In genomic region chr14:91282954-91283645, GRCh38 we compare ENCODE assay signal across 15 cellular contexts. TPM values are rescaled to one million over a fixed set of nuclear protein-coding genes. Genes with fewer than 3 reads are reported as not detected.
DNase-seq lines count a peak whose midpoint lies in the region; ATAC-seq and TF ChIP-seq lines count a peak whose summit lies in the region.
"Had no signal": no experiment of that assay in that cellular context is flagged by ENCODE, and none has a peak within 500 bp of the region (broad histone marks: within the 10 kb centered on the region; RNA-seq: fewer than 3 reads in every experiment).

No MANE protein-coding gene starts in this region.

- H3K4me1 Mint-ChIP-seq in activated naive CD4-positive, alpha-beta T cell treated with anti-CD3 and anti-CD28 coated beads, Interleukin-2, amount 10 ng/mL, durations not matched to agents 7 days and 5 days: peaks cover 19% of the 10 kb centered on the region
- H3K4me1 Mint-ChIP-seq in T-helper 17 cell: peaks cover 7% of the 10 kb centered on the region
- peaks cover 41 to 55% of the 10 kb centered on the region in 2 donors for H3K4me1 Mint-ChIP-seq in immature natural killer cell
- peaks cover 21% of the 10 kb centered on the region for H3K4me1 Mint-ChIP-seq in stimulated activated naive CD8-positive, alpha-beta T cell treated with anti-CD3 and anti-CD28 coated beads, Interleukin-15, amount 100 ng/mL, for 72 hours

- intact Hi-C loops in dorsolateral prefrontal cortex (cut with DNase I): no loop called here

- no peak overlapping the region for H3K27ac ChIP-seq in dorsolateral prefrontal cortex
- H3K27ac ChIP-seq: foreskin keratinocyte, upper lobe of left lung had no signal

- no peaks in the 10 kb centered on the region for H3K27me3 Mint-ChIP-seq in activated naive CD4-positive, alpha-beta T cell treated with anti-CD3 and anti-CD28 coated beads, Interleukin-2, amount 10 ng/mL, durations not matched to agents 7 days and 5 days
- no peaks in the 10 kb centered on the region for H3K27me3 Mint-ChIP-seq in T-helper 17 cell
- H3K27me3 Mint-ChIP-seq in immature natural killer cell (ENCODE audit: low read depth in 3 of 3): peaks cover 3 to 45% (median 28%) of the 10 kb centered on the region in 3 donors
- H3K27me3 Mint-ChIP-seq in stimulated activated naive CD8-positive, alpha-beta T cell treated with anti-CD3 and anti-CD28 coated beads, Interleukin-15, amount 100 ng/mL, for 72 hours: no peaks in the 10 kb centered on the region
- H3K27me3 Mint-ChIP-seq: memory B cell had no signal

- H3K27me3 ChIP-seq in dorsolateral prefrontal cortex: peaks cover 0 to 2% (median 0%) of the 10 kb centered on the region in 45 donors
- H3K27me3 ChIP-seq: foreskin keratinocyte, upper lobe of left lung had no signal

- CTCF ChIA-PET in activated naive CD4-positive, alpha-beta T cell treated with anti-CD3 and anti-CD28 coated beads, Interleukin-2, amount 10 ng/mL, durations not matched to agents 7 days and 5 days (lab: Charles Lee): interaction anchor here (1.1 to 13.7 kb wide), 2 partner anchors 109 to 142 kb away, joined by 3 to 229 read pairs; no protein-coding TSS in a partner anchor

- no peak for ATAC-seq in T-helper 17 cell
- ATAC-seq in stimulated activated naive CD8-positive, alpha-beta T cell treated with anti-CD3 and anti-CD28 coated beads, Interleukin-15, amount 100 ng/mL, for 72 hours: no peak
- no peak for ATAC-seq in GM21717 (IDR thresholded peaks at IDR 0.05; ENCODE audit: unreplicated experiment)

- peak overlapping the region; percentile 62 for H3K27ac Mint-ChIP-seq in activated naive CD4-positive, alpha-beta T cell treated with anti-CD3 and anti-CD28 coated beads, Interleukin-2, amount 10 ng/mL, durations not matched to agents 7 days and 5 days
- H3K27ac Mint-ChIP-seq in T-helper 17 cell (peak overlapping the region; percentile 49), immature natural killer cell (peak overlapping the region; percentile 80 to 92 (median 84))
- peak overlapping the region; percentile 74 to 85 for H3K27ac Mint-ChIP-seq in stimulated activated naive CD8-positive, alpha-beta T cell treated with anti-CD3 and anti-CD28 coated beads, Interleukin-15, amount 100 ng/mL, for 72 hours

- peaks cover 76% of the 10 kb centered on the region for H3K36me3 Mint-ChIP-seq in activated naive CD4-positive, alpha-beta T cell treated with anti-CD3 and anti-CD28 coated beads, Interleukin-2, amount 10 ng/mL, durations not matched to agents 7 days and 5 days
- H3K36me3 Mint-ChIP-seq in T-helper 17 cell (ENCODE audit: low read depth) (peaks cover 10% of the 10 kb centered on the region), immature natural killer cell (peaks cover 29 to 71% (median 42%) of the 10 kb centered on the region in 3 donors)

- DNase-seq in activated naive CD4-positive, alpha-beta T cell treated with anti-CD3 and anti-CD28 coated beads, Interleukin-2, amount 10 ng/mL, durations not matched to agents 7 days and 5 days: no peak
- no peak for DNase-seq in activated naive CD4-positive, alpha-beta T cell treated with anti-CD3 and anti-CD28 coated beads, Interleukin-2, amount 50 U/mL, for 16 hours
- DNase-seq in T-helper 17 cell: no peak
- peak in 2 of 3 donors; percentile 21 to 22 for DNase-seq in immature natural killer cell
- no peak for DNase-seq in stimulated activated naive CD8-positive, alpha-beta T cell treated with anti-CD3 and anti-CD28 coated beads, Interleukin-15, amount 100 ng/mL, for 72 hours
- DNase-seq in NCI-H1436 (lab: John Stamatoyannopoulos, UW): no peak
- DNase-seq in dorsolateral prefrontal cortex: no peak
- DNase-seq: activated T-cell treated with anti-CD3 and anti-CD28 coated beads for 4 hours; effector CD4-positive, alpha-beta T cell; foreskin keratinocyte; NCI-H526; SHP77 treated with DMSO at 0.1 percent for 48 hours; upper lobe of left lung had no signal

- no peak for TF ChIP-seq CTCF in dorsolateral prefrontal cortex (IDR thresholded peaks at IDR 0.05 in 54 of 56, conservative IDR thresholded peaks at IDR 0.05 in 2 of 56; ENCODE audit: low read depth in 1 of 56, partially characterized antibody in 56 of 56)

- H3K4me3 ChIP-seq in dorsolateral prefrontal cortex: no peak overlapping the region
- H3K4me3 ChIP-seq: upper lobe of left lung had no signal

- no peaks in the 10 kb centered on the region for H3K9me3 Mint-ChIP-seq in activated naive CD4-positive, alpha-beta T cell treated with anti-CD3 and anti-CD28 coated beads, Interleukin-2, amount 10 ng/mL, durations not matched to agents 7 days and 5 days
- H3K9me3 Mint-ChIP-seq in immature natural killer cell: peaks cover 0 to 2% (median 0%) of the 10 kb centered on the region in 6 donors
- no peaks in the 10 kb centered on the region for H3K9me3 Mint-ChIP-seq in stimulated activated naive CD8-positive, alpha-beta T cell treated with anti-CD3 and anti-CD28 coated beads, Interleukin-15, amount 100 ng/mL, for 72 hours
- H3K9me3 Mint-ChIP-seq: memory B cell had no signal

- H3K9me3 ChIP-seq in T-helper 17 cell (ENCODE audit: control insufficient read depth, low read length, poor library complexity, severe bottlenecking): no peaks in the 10 kb centered on the region
- H3K9me3 ChIP-seq: upper lobe of left lung had no signal

- no peak overlapping the region for H3K4me3 Mint-ChIP-seq in activated naive CD4-positive, alpha-beta T cell treated with anti-CD3 and anti-CD28 coated beads, Interleukin-2, amount 10 ng/mL, durations not matched to agents 7 days and 5 days
- no peak overlapping the region for H3K4me3 Mint-ChIP-seq in T-helper 17 cell
- peak overlapping the region in 2 of 5 donors; percentile 3 to 41 for H3K4me3 Mint-ChIP-seq in immature natural killer cell
- no peak overlapping the region for H3K4me3 Mint-ChIP-seq in stimulated activated naive CD8-positive, alpha-beta T cell treated with anti-CD3 and anti-CD28 coated beads, Interleukin-15, amount 100 ng/mL, for 72 hours
- H3K4me3 Mint-ChIP-seq: memory B cell had no signal

RNA-seq across cellular contexts. Expression of gene GPR68, which starts 38.6 kb away (rescaled TPM):
- total RNA-seq in T-helper 17 cell: 10 to 100 TPM in 1 of 2 donors, 1 to 10 TPM in 1; 7.6 to 12.4 TPM
- 10 to 100 TPM; 19.0 to 40.4 (median 22.4) TPM for polyA plus RNA-seq in immature natural killer cell
- total RNA-seq in dorsolateral prefrontal cortex: 10 to 100 TPM in 3 of 120 experiments, 1 to 10 TPM in 115, under 1 TPM in 2; 0.81 to 14.7 (median 3.2) TPM

Comparison
In these comparisons a context has a peak if more than half of its experiments do, and no peak if none do; other contexts are left out.
1. DNase-seq: peak in immature natural killer cell (2 of 3); none in activated naive CD4-positive, alpha-beta T cell treated with anti-CD3 and anti-CD28 coated beads, Interleukin-2, amount 10 ng/mL, durations not matched to agents 7 days and 5 days (single experiment), activated naive CD4-positive, alpha-beta T cell treated with anti-CD3 and anti-CD28 coated beads, Interleukin-2, amount 50 U/mL, for 16 hours (single experiment), T-helper 17 cell (0 of 3), stimulated activated naive CD8-positive, alpha-beta T cell treated with anti-CD3 and anti-CD28 coated beads, Interleukin-15, amount 100 ng/mL, for 72 hours (0 of 2), NCI-H1436 (single experiment) and dorsolateral prefrontal cortex (0 of 10).
2. Peak in every context shown above with its lines, with median percentiles within 50 percentile points of each other: H3K27ac Mint-ChIP-seq.